8 cellular contexts compared by ENCODE assay signal in the genomic region with DNA sequence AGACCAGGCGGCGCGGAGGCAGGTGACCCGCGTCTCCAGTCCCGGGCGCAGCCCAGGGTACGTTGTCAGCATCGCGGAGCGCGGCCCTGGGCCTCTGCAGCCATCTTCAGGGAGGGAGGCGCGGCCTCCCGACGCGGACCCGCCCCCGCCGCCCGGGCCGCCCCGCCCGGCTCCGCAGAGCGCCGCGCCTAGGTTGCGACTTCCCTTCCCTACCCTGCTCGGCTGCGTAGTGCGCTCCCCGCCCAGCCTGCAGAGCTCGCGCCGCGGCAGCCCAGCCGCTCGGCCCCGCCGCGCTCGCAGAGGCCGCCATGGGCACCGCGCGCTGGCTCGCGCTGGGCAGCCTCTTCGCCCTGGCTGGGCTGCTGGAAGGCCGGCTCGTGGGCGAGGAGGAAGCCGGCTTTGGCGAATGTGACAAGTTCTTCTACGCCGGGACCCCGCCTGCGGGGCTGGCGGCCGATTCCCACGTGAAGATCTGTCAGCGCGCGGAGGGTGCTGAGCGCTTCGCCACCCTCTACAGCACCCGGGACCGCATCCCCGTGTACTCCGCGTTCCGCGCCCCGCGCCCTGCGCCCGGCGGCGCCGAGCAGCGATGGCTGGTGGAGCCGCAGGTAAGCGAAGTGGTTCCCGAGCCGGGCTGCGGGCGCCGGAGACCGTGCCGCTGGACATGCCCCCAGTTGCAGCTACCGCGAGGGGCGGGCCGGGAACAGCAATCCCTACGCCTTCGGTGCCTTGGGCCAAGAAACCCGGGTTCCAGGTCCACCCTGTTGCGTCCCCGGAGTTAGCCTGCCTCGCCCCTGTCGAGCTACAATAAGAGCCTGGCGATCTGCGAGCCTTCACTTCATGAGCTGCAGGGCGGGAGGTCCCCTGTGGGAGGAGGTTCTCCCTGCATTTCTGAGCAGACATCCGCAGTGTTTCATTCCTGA. TPM values are rescaled to one million over a fixed set of nuclear protein-coding genes. Genes with fewer than 3 reads are reported as not detected.
DNase-seq lines count a peak whose midpoint lies in the region; ATAC-seq and TF ChIP-seq lines count a peak whose summit lies in the region.

A gene with protein sequence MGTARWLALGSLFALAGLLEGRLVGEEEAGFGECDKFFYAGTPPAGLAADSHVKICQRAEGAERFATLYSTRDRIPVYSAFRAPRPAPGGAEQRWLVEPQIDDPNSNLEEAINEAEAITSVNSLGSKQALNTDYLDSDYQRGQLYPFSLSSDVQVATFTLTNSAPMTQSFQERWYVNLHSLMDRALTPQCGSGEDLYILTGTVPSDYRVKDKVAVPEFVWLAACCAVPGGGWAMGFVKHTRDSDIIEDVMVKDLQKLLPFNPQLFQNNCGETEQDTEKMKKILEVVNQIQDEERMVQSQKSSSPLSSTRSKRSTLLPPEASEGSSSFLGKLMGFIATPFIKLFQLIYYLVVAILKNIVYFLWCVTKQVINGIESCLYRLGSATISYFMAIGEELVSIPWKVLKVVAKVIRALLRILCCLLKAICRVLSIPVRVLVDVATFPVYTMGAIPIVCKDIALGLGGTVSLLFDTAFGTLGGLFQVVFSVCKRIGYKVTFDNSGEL (plus strand): TSS at position 227 of the 923 bp plus-strand sequence. CDS start 82 bp downstream, at position 309.

- ATAC-seq in GM21423 (IDR thresholded peaks at IDR 0.05; ENCODE audit: unreplicated experiment): peak; percentile 83

- peak within 1 kb of the TSS; percentile 40 for H3K9ac ChIP-seq in HUES48 (ENCODE audit: low read depth, low read length)
- no peak within 1 kb of the TSS for H3K9ac ChIP-seq in neural progenitor cell

- H3K4me1 ChIP-seq in HUES48 (ENCODE audit: control insufficient read depth, insufficient read depth, low read length) (0 out of 2 replicates have a peak, but pooled peaks cover 9% of the 10 kb centered on the region), neural progenitor cell (peaks cover 10% of the 10 kb centered on the region)

- CTCF ChIA-PET in RWPE1 (lab: Yijun Ruan, JAX): interaction anchor here (0.5 to 1.4 kb wide), 5 partner anchors 13 to 238 kb away, joined by 3 to 6 read pairs (median 3); no protein-coding TSS in a partner anchor

- peak within 1 kb of the TSS; percentile 100 for H3K4me2 ChIP-seq in neural progenitor cell

- no peaks in the 10 kb centered on the region for H3K9me3 Mint-ChIP-seq in neural progenitor cell

- no peak within 1 kb of the TSS for H3K27ac ChIP-seq in HUES48 (ENCODE audit: low read depth, low read length)
- H3K27ac ChIP-seq in RWPE1: peak within 1 kb of the TSS; percentile 79
- H3K27ac ChIP-seq in neural progenitor cell: no peak within 1 kb of the TSS

- peaks cover 35% of the 10 kb centered on the region for H3K4me1 Mint-ChIP-seq in neural progenitor cell

- H3K9me3 ChIP-seq in HUES48 (ENCODE audit: control insufficient read depth, insufficient read depth, low read length) (no peaks in the 10 kb centered on the region), neural progenitor cell (ENCODE audit: low read depth) (no peaks in the 10 kb centered on the region)

- H3F3A ChIP-seq in neural progenitor cell (ENCODE audit: low read depth): peaks cover 21% of the 10 kb centered on the region

- H3K27me3 ChIP-seq in HUES48 (ENCODE audit: control insufficient read depth, insufficient read depth, low read length) (peaks cover 38% of the 10 kb centered on the region), neural progenitor cell (peaks cover 43% of the 10 kb centered on the region)

- H3K36me3 ChIP-seq in HUES48 (ENCODE audit: control insufficient read depth, insufficient read depth, low read length): no peaks in the 10 kb centered on the region
- H3K36me3 ChIP-seq in neural progenitor cell: no peaks in the 10 kb centered on the region

- H3K79me2 ChIP-seq in neural progenitor cell (ENCODE audit: low read depth): no peaks in the 10 kb centered on the region

- peak within 1 kb of the TSS; percentile 97 for H2AFZ ChIP-seq in neural progenitor cell (replicated peaks)

- no peaks in the 10 kb centered on the region for H3K36me3 Mint-ChIP-seq in neural progenitor cell

- DNase-seq in DMS53 (lab: John Stamatoyannopoulos, UW) (peak; percentile 95), RWPE1 (ENCODE audit: low spot score) (peak; percentile 75), foreskin fibroblast (peak; percentile 85 to 96), neural progenitor cell (ENCODE audit: low spot score) (peak; percentile 94), stromal cell of bone marrow (ENCODE audit: low read depth) (peak; percentile 76)
- DNase-seq in activated effector memory CD4-positive, alpha-beta T cell treated with anti-CD3 and anti-CD28 coated beads, Interleukin-2, amount 50 U/mL, for 16 hours: peak; percentile 94

- H3K4me3 ChIP-seq in HUES48 (ENCODE audit: low read depth, low read length): peak within 1 kb of the TSS; percentile 90
- H3K4me3 ChIP-seq in foreskin fibroblast (ENCODE audit: low read depth in 1 of 2, low read length in 2 of 2): peak within 1 kb of the TSS; percentile 68 to 69
- H3K4me3 ChIP-seq in neural progenitor cell: peak within 1 kb of the TSS; percentile 97

- TF ChIP-seq CTCF in RWPE1 (conservative IDR thresholded peaks at IDR 0.05; ENCODE audit: low read depth) (peak; percentile 16; the same call in 1 of the 2 replicates), foreskin fibroblast (IDR thresholded peaks at IDR 0.05; ENCODE audit: low read depth, low read length) (no peak), neural progenitor cell (IDR thresholded peaks at IDR 0.05) (no peak)

- no peak within 1 kb of the TSS for H3K27ac Mint-ChIP-seq in neural progenitor cell

- H3K27me3 Mint-ChIP-seq in neural progenitor cell (ENCODE audit: insufficient read depth, low read depth): peaks cover 6% of the 10 kb centered on the region

- POLR2A ChIA-PET in RWPE1 (lab: Yijun Ruan, JAX; ENCODE audit: low non-redundant PET): interaction anchor here (0.5 to 1.5 kb wide), 3 partner anchors 17 to 143 kb away, joined by 3 to 7 read pairs (median 4); no protein-coding TSS in a partner anchor

- H4K20me1 ChIP-seq in neural progenitor cell (ENCODE audit: low read depth): no peaks in the 10 kb centered on the region

- peak within 1 kb of the TSS; percentile 93 for H3K4me3 Mint-ChIP-seq in neural progenitor cell

RNA-seq across cellular contexts. Expression of the gene that starts here (rescaled TPM):
- 1.9 and 2.0 TPM in 2 replicates for total RNA-seq in neural progenitor cell (ENCODE audit: low replicate concordance)
